ENCODE assay signal across 10 cellular contexts in genomic region chr3:11844891-11845290, GRCh38. TPM values are rescaled to one million over a fixed set of nuclear protein-coding genes. Genes with fewer than 3 reads are reported as not detected.
DNase-seq lines count a peak whose midpoint lies in the region; ATAC-seq and TF ChIP-seq lines count a peak whose summit lies in the region.
"Had no signal": no experiment of that assay in that cellular context is flagged by ENCODE, and none has a peak within 500 bp of the region (broad histone marks: within the 10 kb centered on the region; RNA-seq: fewer than 3 reads in every experiment).

No MANE protein-coding gene starts in this region.

- H3K36me3 Mint-ChIP-seq in activated naive CD4-positive, alpha-beta T cell treated with anti-CD3 and anti-CD28 coated beads for 36 hours (ENCODE audit: low read depth), result peaks cover 14% of the 10 kb centered on the region
- H3K36me3 Mint-ChIP-seq in T-cell (peaks cover 23% of the 10 kb centered on the region), glutamatergic neuron (ENCODE audit: unreplicated experiment) (no peaks in the 10 kb centered on the region)
- peaks cover 43% of the 10 kb centered on the region for H3K36me3 Mint-ChIP-seq in stimulated activated effector memory CD8-positive, alpha-beta T cell treated with anti-CD3 and anti-CD28 coated beads, Interleukin-12 subunit alpha, Interleukin-12 subunit beta, amount 100 ng/mL, for 72 hours

- no peak for ATAC-seq in T-cell (replicated peaks in 1 of 4)
- ATAC-seq in stimulated activated effector memory CD8-positive, alpha-beta T cell treated with anti-CD3 and anti-CD28 coated beads, Interleukin-12 subunit alpha, Interleukin-12 subunit beta, amount 100 ng/mL, for 72 hours, result no peak

- no peaks in the 10 kb centered on the region for H3K27me3 Mint-ChIP-seq in activated naive CD4-positive, alpha-beta T cell treated with anti-CD3 and anti-CD28 coated beads for 36 hours (ENCODE audit: low read depth)
- no peaks in the 10 kb centered on the region for H3K27me3 Mint-ChIP-seq in T-cell
- peaks cover 12% of the 10 kb centered on the region for H3K27me3 Mint-ChIP-seq in glutamatergic neuron (ENCODE audit: unreplicated experiment)

- no peaks in the 10 kb centered on the region for H3K9me3 Mint-ChIP-seq in activated naive CD4-positive, alpha-beta T cell treated with anti-CD3 and anti-CD28 coated beads for 36 hours
- no peaks in the 10 kb centered on the region for H3K9me3 Mint-ChIP-seq in T-cell
- H3K9me3 Mint-ChIP-seq in glutamatergic neuron (ENCODE audit: unreplicated experiment), result peaks cover 5% of the 10 kb centered on the region
- H3K9me3 Mint-ChIP-seq in stimulated activated effector memory CD8-positive, alpha-beta T cell treated with anti-CD3 and anti-CD28 coated beads, Interleukin-12 subunit alpha, Interleukin-12 subunit beta, amount 100 ng/mL, for 72 hours, result no peaks in the 10 kb centered on the region

- H3K4me1 Mint-ChIP-seq in activated naive CD4-positive, alpha-beta T cell treated with anti-CD3 and anti-CD28 coated beads for 36 hours (ENCODE audit: low read depth), result peaks cover 28% of the 10 kb centered on the region
- H3K4me1 Mint-ChIP-seq in T-cell (peaks cover 44 to 59% (median 58%) of the 10 kb centered on the region in 3 donors), glutamatergic neuron (ENCODE audit: low read depth, unreplicated experiment) (peaks cover 10% of the 10 kb centered on the region)
- peaks cover 29% of the 10 kb centered on the region for H3K4me1 Mint-ChIP-seq in stimulated activated effector memory CD8-positive, alpha-beta T cell treated with anti-CD3 and anti-CD28 coated beads, Interleukin-12 subunit alpha, Interleukin-12 subunit beta, amount 100 ng/mL, for 72 hours

- DNase-seq in activated naive CD4-positive, alpha-beta T cell treated with anti-CD3 and anti-CD28 coated beads for 36 hours, result no peak
- DNase-seq in activated naive CD4-positive, alpha-beta T cell (lab: John Stamatoyannopoulos, UW), result no peak
- no peak for DNase-seq in T-cell
- no peak for DNase-seq in glutamatergic neuron
- DNase-seq in stimulated activated effector memory CD8-positive, alpha-beta T cell treated with anti-CD3 and anti-CD28 coated beads, Interleukin-12 subunit alpha, Interleukin-12 subunit beta, amount 100 ng/mL, for 72 hours (ENCODE audit: low spot score in 2 of 2), result no peak
- DNase-seq in NCI-H146 (lab: John Stamatoyannopoulos, UW), result no peak
- DNase-seq in cortex of kidney (lab: John Stamatoyannopoulos, UW), result no peak
- no peak for DNase-seq in NOMO-1 treated with DMSO at 0.1 percent for 48 hours (lab: John Stamatoyannopoulos, UW; ENCODE audit: unreplicated experiment)
- DNase-seq: mesendoderm; stimulated activated naive CD4-positive, alpha-beta T cell treated with Interleukin-2 at 50 U/mL for 16 hours had no signal

- intact Hi-C loops in activated naive CD4-positive, alpha-beta T cell treated with anti-CD3 and anti-CD28 coated beads for 36 hours (cut with micrococcal nuclease), result loop anchor here (5.0 to 10.0 kb wide), 3 partner anchors 710 to 1953 kb away; partner anchors contain the start of genes JAGN1, MKRN2 and RPL32

- POLR2A ChIA-PET in T-cell (lab: Charles Lee), result interaction anchor here in 1 of 2 donors (0.6 kb wide), 1 partner anchor 9 kb away, joined by 3 read pairs; no protein-coding TSS in a partner anchor

- peak overlapping the region; percentile 97 for H3K4me3 Mint-ChIP-seq in activated naive CD4-positive, alpha-beta T cell treated with anti-CD3 and anti-CD28 coated beads for 36 hours
- peak overlapping the region; percentile 98 to 100 (median 98) for H3K4me3 Mint-ChIP-seq in T-cell
- H3K4me3 Mint-ChIP-seq in glutamatergic neuron (ENCODE audit: unreplicated experiment), result peak overlapping the region; percentile 99
- peak overlapping the region; percentile 98 for H3K4me3 Mint-ChIP-seq in stimulated activated effector memory CD8-positive, alpha-beta T cell treated with anti-CD3 and anti-CD28 coated beads, Interleukin-12 subunit alpha, Interleukin-12 subunit beta, amount 100 ng/mL, for 72 hours

- CTCF ChIA-PET in activated naive CD4-positive, alpha-beta T cell treated with anti-CD3 and anti-CD28 coated beads for 36 hours (lab: Charles Lee), result interaction anchor here (1.0 kb wide), 1 partner anchor 14 kb away, joined by 3 read pairs; no protein-coding TSS in a partner anchor
- CTCF ChIA-PET in T-cell (lab: Charles Lee), result no interaction called here

- no peak overlapping the region for H3K27ac Mint-ChIP-seq in activated naive CD4-positive, alpha-beta T cell treated with anti-CD3 and anti-CD28 coated beads for 36 hours
- H3K27ac Mint-ChIP-seq in T-cell, result peak overlapping the region; percentile 80 to 99
- no peak overlapping the region for H3K27ac Mint-ChIP-seq in glutamatergic neuron (ENCODE audit: unreplicated experiment)
- peak overlapping the region; percentile 97 for H3K27ac Mint-ChIP-seq in stimulated activated effector memory CD8-positive, alpha-beta T cell treated with anti-CD3 and anti-CD28 coated beads, Interleukin-12 subunit alpha, Interleukin-12 subunit beta, amount 100 ng/mL, for 72 hours

- no peak for TF ChIP-seq CTCF in glutamatergic neuron (IDR thresholded peaks at IDR 0.05; ENCODE audit: partially characterized antibody, unreplicated experiment)

RNA-seq across cellular contexts. Expression of gene TAMM41, which starts 1.8 kb away (rescaled TPM):
- 10 to 100 TPM; 19.3 to 21.4 TPM for total RNA-seq in activated naive CD4-positive, alpha-beta T cell treated with anti-CD3 and anti-CD28 coated beads for 36 hours
- 10 to 100 TPM; 19.6 to 43.3 (median 32.4) TPM for total RNA-seq in T-cell
- total RNA-seq in glutamatergic neuron (ENCODE audit: unreplicated experiment), result 23.4 TPM

Comparison
In these comparisons a context has a peak if more than half of its experiments do, and no peak if none do; other contexts are left out.
1. H3K27ac Mint-ChIP-seq: peak in T-cell (2 of 2) and stimulated activated effector memory CD8-positive, alpha-beta T cell treated with anti-CD3 and anti-CD28 coated beads, Interleukin-12 subunit alpha, Interleukin-12 subunit beta, amount 100 ng/mL, for 72 hours (single experiment); none in activated naive CD4-positive, alpha-beta T cell treated with anti-CD3 and anti-CD28 coated beads for 36 hours (single experiment) and glutamatergic neuron (single experiment).
2. Peak in every context shown above with its lines, with median percentiles within 50 percentile points of each other: H3K4me3 Mint-ChIP-seq.